Comparison of ENCODE assay signal across 22 cellular contexts in genomic region chr5:170795154-170795553, GRCh38. TPM values are rescaled to one million over a fixed set of nuclear protein-coding genes. Genes with fewer than 3 reads are reported as not detected.
"Had no signal": no experiment of that assay in that cellular context is flagged by ENCODE, and none has a peak within 500 bp of the region (broad histone marks: within the 10 kb centered on the region; RNA-seq: fewer than 3 reads in every experiment).

No MANE protein-coding gene starts in this region.

- H3K4me1 Mint-ChIP-seq: naive thymus-derived CD4-positive, alpha-beta T cell had no signal

- H3K27ac ChIP-seq: colonic mucosa, epithelial cell of prostate, esophagus squamous epithelium, gastrocnemius medialis, heart right ventricle, left lung, lower lobe of right lung had no signal

- H3K4me3 Mint-ChIP-seq: dendritic cell treated with granulocyte-macrophage colony-stimulating factor and Interleukin-4, amounts not matched to agents 40 ng/mL and 50 ng/mL, for 4 days; effector memory CD8-positive, alpha-beta T cell; endodermal cell; naive thymus-derived CD4-positive, alpha-beta T cell had no signal

- H3K4me3 ChIP-seq: colonic mucosa, esophagus squamous epithelium, gastrocnemius medialis, heart right ventricle, left lung, lower lobe of right lung had no signal

- H3K27ac Mint-ChIP-seq: dendritic cell treated with granulocyte-macrophage colony-stimulating factor and Interleukin-4, amounts not matched to agents 40 ng/mL and 50 ng/mL, for 4 days; effector memory CD8-positive, alpha-beta T cell; endodermal cell; naive thymus-derived CD4-positive, alpha-beta T cell had no signal

- H3K36me3 ChIP-seq: colonic mucosa, gastrocnemius medialis, heart right ventricle, left lung, lower lobe of right lung had no signal

- H3K27me3 ChIP-seq: colonic mucosa, esophagus squamous epithelium, gastrocnemius medialis, heart right ventricle, left lung had no signal

- H3K36me3 Mint-ChIP-seq: naive thymus-derived CD4-positive, alpha-beta T cell had no signal

- DNase-seq: colonic mucosa; cortex of kidney; effector CD8-positive, alpha-beta T cell; effector memory CD8-positive, alpha-beta T cell; endodermal cell; erythroblast; esophagus squamous epithelium; foreskin fibroblast; foreskin melanocyte; gastrocnemius medialis; heart right ventricle; hippocampal formation; left cardiac atrium; left lung; left ventricle myocardium superior; lower lobe of right lung; mesenchymal stem cell; midbrain; naive thymus-derived CD4-positive, alpha-beta T cell had no signal

- H3K4me1 ChIP-seq: colonic mucosa, gastrocnemius medialis, left lung had no signal

- H3K27me3 Mint-ChIP-seq: dendritic cell treated with granulocyte-macrophage colony-stimulating factor and Interleukin-4, amounts not matched to agents 40 ng/mL and 50 ng/mL, for 4 days; naive thymus-derived CD4-positive, alpha-beta T cell had no signal

- H3K9me3 Mint-ChIP-seq: dendritic cell treated with granulocyte-macrophage colony-stimulating factor and Interleukin-4, amounts not matched to agents 40 ng/mL and 50 ng/mL, for 4 days; endodermal cell had no signal

- H3K9me3 ChIP-seq: colonic mucosa, esophagus squamous epithelium, gastrocnemius medialis, heart right ventricle, left lung, lower lobe of right lung had no signal

- ATAC-seq: effector memory CD8-positive, alpha-beta T cell; esophagus mucosa; gastrocnemius medialis; heart right ventricle; left cardiac atrium; left lung; left ventricle myocardium superior; lower lobe of right lung; naive thymus-derived CD4-positive, alpha-beta T cell had no signal

RNA-seq across cellular contexts. Expression of gene GABRP, which starts 11.6 kb away (rescaled TPM):
- total RNA-seq: colonic mucosa; gastrocnemius medialis; left ventricle myocardium superior; naive thymus-derived CD4-positive, alpha-beta T cell had no signal
- polyA plus RNA-seq: naive thymus-derived CD4-positive, alpha-beta T cell had no signal
